11 cellular contexts compared by ENCODE assay signal in genomic region chr9:134612309-134612708, GRCh38.
"Had no signal": no experiment of that assay in that cellular context is flagged by ENCODE, and none has a peak within 500 bp of the region (broad histone marks: within the 10 kb centered on the region; RNA-seq: fewer than 3 reads in every experiment).

No MANE protein-coding gene starts in this region.

- H3K9me3 ChIP-seq: HAP-1 had no signal

- DNase-seq: GM23248, GOT3, H7, H9, HCEC 1CT, HFFc6 had no signal

- H3K27ac ChIP-seq: GM23248 had no signal

- H3K36me3 ChIP-seq: HAP-1 had no signal

- H2AFZ ChIP-seq: GM23248, GM23338 had no signal

- H3K4me2 ChIP-seq: GM23338 had no signal

- ATAC-seq: GM23338, HCT116 had no signal

- H3K4me3 ChIP-seq: GM23248, GM23338, HAP-1 had no signal

- H3K9ac ChIP-seq: GM23248 had no signal

- H3K4me1 ChIP-seq: HAP-1 had no signal

- FAIRE-seq: H1, H54 had no signal
